In genomic region chr1:27403931-27404330, GRCh38 we compare ENCODE assay signal across 11 cellular contexts. TPM values are rescaled to one million over a fixed set of nuclear protein-coding genes. Genes with fewer than 3 reads are reported as not detected.
DNase-seq lines count a peak whose midpoint lies in the region; ATAC-seq and TF ChIP-seq lines count a peak whose summit lies in the region.
"Had no signal": no experiment of that assay in that cellular context is flagged by ENCODE, and none has a peak within 500 bp of the region (broad histone marks: within the 10 kb centered on the region; RNA-seq: fewer than 3 reads in every experiment).

No MANE protein-coding gene starts in this region.

- ATAC-seq in GM18907 (IDR thresholded peaks at IDR 0.05; ENCODE audit: unreplicated experiment), result peak; percentile 18
- no peak for ATAC-seq in gastrocnemius medialis
- ATAC-seq in left lobe of liver, result no peak
- no peak for ATAC-seq in HG02798 (IDR thresholded peaks at IDR 0.05; ENCODE audit: poor library complexity, unreplicated experiment)

- H3K27me3 ChIP-seq in Peyer's patch (no peaks in the 10 kb centered on the region), fibroblast of lung (ENCODE audit: control insufficient read depth, insufficient read depth, low read length) (no peaks in the 10 kb centered on the region), gastrocnemius medialis (no peaks in the 10 kb centered on the region)

- no peak for DNase-seq in Peyer's patch
- no peak for DNase-seq in fibroblast of lung (ENCODE audit: low read depth in 2 of 2)
- DNase-seq in gastrocnemius medialis, result no peak
- DNase-seq in HT-29 (ENCODE audit: low spot score), result no peak
- no peak for DNase-seq in superior temporal gyrus (ENCODE audit: extremely low spot score)
- DNase-seq in left lobe of liver (ENCODE audit: low spot score), result no peak
- DNase-seq: DND-41 had no signal

- peaks cover 0 to 30% (median 0%) of the 10 kb centered on the region in 3 donors for H3K36me3 ChIP-seq in Peyer's patch
- H3K36me3 ChIP-seq in fibroblast of lung (ENCODE audit: control insufficient read depth, insufficient read depth, low read length), result peaks cover 9% of the 10 kb centered on the region
- H3K36me3 ChIP-seq in gastrocnemius medialis, result peaks cover 0 to 30% of the 10 kb centered on the region in 2 donors

- no peak overlapping the region for H2AFZ ChIP-seq in fibroblast of lung (ENCODE audit: low read length)

- peak overlapping the region; percentile 18 for H3K4me2 ChIP-seq in fibroblast of lung (ENCODE audit: extremely low read depth, insufficient read depth, low read length)

- peak overlapping the region; percentile 54 to 86 (median 67) for H3K27ac ChIP-seq in Peyer's patch
- peak overlapping the region; percentile 61 for H3K27ac ChIP-seq in fibroblast of lung (ENCODE audit: insufficient read depth, low read length)
- peak overlapping the region; percentile 68 to 78 (median 72) for H3K27ac ChIP-seq in gastrocnemius medialis

- H3K4me1 ChIP-seq in Peyer's patch (peaks cover 3 to 35% (median 21%) of the 10 kb centered on the region in 4 donors), fibroblast of lung (ENCODE audit: control insufficient read depth, extremely low read depth, insufficient read depth, low read length) (peaks cover 31% of the 10 kb centered on the region), gastrocnemius medialis (peaks cover 50 to 53% of the 10 kb centered on the region in 2 donors)

- H3K9ac ChIP-seq in fibroblast of lung (ENCODE audit: insufficient read depth, low read length), result no peak overlapping the region

- in situ Hi-C loops in gastrocnemius medialis (cut with MboI; ENCODE audit: low sequenced_read_pairs in 4 of 4), result loop anchor here in 2 of 4 donors (10.0 to 25.0 kb wide), 2 partner anchors 108 to 201 kb away; partner anchors contain the start of gene AHDC1 (in 1 of the 2)

- intact Hi-C loops in gastrocnemius medialis (cut with DNase I; ENCODE audit: low total_unique reads), result loop anchor here (2.0 to 10.0 kb wide), 3 partner anchors 88 to 203 kb away; partner anchors contain the start of gene WASF2

- no peak for TF ChIP-seq CTCF in Peyer's patch (IDR thresholded peaks at IDR 0.05)
- no peak for TF ChIP-seq CTCF in fibroblast of lung (conservative IDR thresholded peaks at IDR 0.05 in 1 of 2, IDR thresholded peaks at IDR 0.05 in 1 of 2; ENCODE audit: low read depth in 1 of 2, low read length in 2 of 2)
- no peak for TF ChIP-seq CTCF in gastrocnemius medialis (IDR thresholded peaks at IDR 0.05 in 4 of 5, conservative IDR thresholded peaks at IDR 0.05 in 1 of 5)

- H4K20me1 ChIP-seq in fibroblast of lung (ENCODE audit: control insufficient read depth, extremely low read depth, insufficient read depth, low read length), result no peaks in the 10 kb centered on the region

- H3K4me3 ChIP-seq in Peyer's patch (no peak overlapping the region), fibroblast of lung (replicated peaks in 1 of 4; ENCODE audit: control extremely low read depth in 1 of 4, insufficient read depth in 1 of 4, low read depth in 3 of 4, low read length in 4 of 4) (no peak overlapping the region), gastrocnemius medialis (no peak overlapping the region)

- H3K79me2 ChIP-seq in fibroblast of lung (ENCODE audit: control insufficient read depth, insufficient read depth, low read length), result no peaks in the 10 kb centered on the region

- H3K9me3 ChIP-seq in Peyer's patch (no peaks in the 10 kb centered on the region), fibroblast of lung (ENCODE audit: control insufficient read depth, insufficient read depth, low read depth, low read length) (no peaks in the 10 kb centered on the region), gastrocnemius medialis (no peaks in the 10 kb centered on the region)

- TF ChIP-seq POLR2A in Peyer's patch (IDR thresholded peaks at IDR 0.05) (no peak), gastrocnemius medialis (IDR thresholded peaks at IDR 0.05) (no peak)

RNA-seq across cellular contexts. Expression of gene GPR3, which starts 11.5 kb away (rescaled TPM):
- total RNA-seq in Peyer's patch, result not detected
- 0.17 and 0.26 TPM in 2 replicates for total RNA-seq in fibroblast of lung
- polyA plus RNA-seq in fibroblast of lung, result 0.82 and 2.1 TPM in 2 replicates
- 0.54 and 1.7 TPM in 2 replicates for polyA plus RNA-seq in fibroblast of lung (2012)
- 2.6 and 7.0 TPM in 2 replicates for polyA minus RNA-seq in fibroblast of lung (ENCODE audit: low replicate concordance)
- total RNA-seq in gastrocnemius medialis, result under 1 TPM in 3 of 4 donors, not detected in 1; 0.23 to 0.51 (median 0.35) TPM
- total RNA-seq in HT-29 (2014; rRNA removed; shearing (Covaris generic)), result 2.1 and 2.6 TPM in 2 replicates
- not detected for total RNA-seq in left lobe of liver

RNA-seq across cellular contexts. Expression of gene CD164L2, which starts 20.8 kb away (rescaled TPM):
- total RNA-seq in Peyer's patch (not detected), fibroblast of lung (not detected in 2 replicates), gastrocnemius medialis (not detected), left lobe of liver (not detected)
- polyA plus RNA-seq in fibroblast of lung, result not detected in 2 replicates
- polyA plus RNA-seq in fibroblast of lung (2012), result not detected in 2 replicates
- polyA minus RNA-seq in fibroblast of lung (ENCODE audit: low replicate concordance), result not detected in 2 replicates
- not detected in 2 replicates for total RNA-seq in HT-29 (2014; rRNA removed; shearing (Covaris generic))
- total RNA-seq: mononuclear cell, RPMI7951 had no signal

RNA-seq across cellular contexts. Expression of gene FCN3, which starts 29.3 kb away (rescaled TPM):
- not detected for total RNA-seq in Peyer's patch
- total RNA-seq in fibroblast of lung, result not detected in 2 replicates
- not detected in 2 replicates for polyA plus RNA-seq in fibroblast of lung
- 0.22 TPM in 1 of 2 replicates, not detected in the other for polyA plus RNA-seq in fibroblast of lung (2012)
- polyA minus RNA-seq in fibroblast of lung (ENCODE audit: low replicate concordance), result not detected in 2 replicates
- total RNA-seq in gastrocnemius medialis, result 10 to 100 TPM; 13.2 to 35.7 (median 19.3) TPM
- total RNA-seq in HT-29 (2014; rRNA removed; shearing (Covaris generic)), result not detected in 2 replicates
- total RNA-seq in left lobe of liver, result 101 TPM
- total RNA-seq: mononuclear cell, RPMI7951 had no signal

RNA-seq across cellular contexts. Expression of gene MAP3K6, which starts 37.2 kb away (rescaled TPM):
- total RNA-seq in Peyer's patch (100 to 1,000 TPM in 1 of 4 donors, 10 to 100 TPM in 2, 1 to 10 TPM in 1; 6.3 to 124 (median 34.1) TPM), fibroblast of lung (8.3 and 12.1 TPM in 2 replicates), gastrocnemius medialis (10 to 100 TPM; 16.5 to 29.1 (median 18.4) TPM), left lobe of liver (7.1 TPM)
- polyA plus RNA-seq in fibroblast of lung, result 9.0 and 11.5 TPM in 2 replicates
- 25.2 and 36.2 TPM in 2 replicates for polyA plus RNA-seq in fibroblast of lung (2012)
- 31.1 and 43.4 TPM in 2 replicates for polyA minus RNA-seq in fibroblast of lung (ENCODE audit: low replicate concordance)
- 17.0 and 19.7 TPM in 2 replicates for total RNA-seq in HT-29 (2014; rRNA removed; shearing (Covaris generic))

Comparison
In these comparisons a context has a peak if more than half of its experiments do, and no peak if none do; other contexts are left out.
1. RNA of gene FCN3, which starts 29.3 kb away (total RNA-seq): 101 TPM in left lobe of liver (single experiment) and 13.2 to 35.7 TPM in gastrocnemius medialis; not detected in Peyer's patch, not detected in fibroblast of lung and not detected in HT-29; every median in the first group is over 10 times any median in the second.
2. Peak in every context shown above with its lines, with median percentiles within 50 percentile points of each other: H3K27ac ChIP-seq.